Comparison of ENCODE assay signal across 10 cellular contexts in genomic region chr10:131311661-131312260, GRCh38. TPM values are rescaled to one million over a fixed set of nuclear protein-coding genes. Genes with fewer than 3 reads are reported as not detected.
DNase-seq lines count a peak whose midpoint lies in the region; ATAC-seq, FAIRE-seq and TF ChIP-seq lines count a peak whose summit lies in the region.
"Had no signal": no experiment of that assay in that cellular context is flagged by ENCODE, and none has a peak within 500 bp of the region (broad histone marks: within the 10 kb centered on the region; RNA-seq: fewer than 3 reads in every experiment).

A gene with protein sequence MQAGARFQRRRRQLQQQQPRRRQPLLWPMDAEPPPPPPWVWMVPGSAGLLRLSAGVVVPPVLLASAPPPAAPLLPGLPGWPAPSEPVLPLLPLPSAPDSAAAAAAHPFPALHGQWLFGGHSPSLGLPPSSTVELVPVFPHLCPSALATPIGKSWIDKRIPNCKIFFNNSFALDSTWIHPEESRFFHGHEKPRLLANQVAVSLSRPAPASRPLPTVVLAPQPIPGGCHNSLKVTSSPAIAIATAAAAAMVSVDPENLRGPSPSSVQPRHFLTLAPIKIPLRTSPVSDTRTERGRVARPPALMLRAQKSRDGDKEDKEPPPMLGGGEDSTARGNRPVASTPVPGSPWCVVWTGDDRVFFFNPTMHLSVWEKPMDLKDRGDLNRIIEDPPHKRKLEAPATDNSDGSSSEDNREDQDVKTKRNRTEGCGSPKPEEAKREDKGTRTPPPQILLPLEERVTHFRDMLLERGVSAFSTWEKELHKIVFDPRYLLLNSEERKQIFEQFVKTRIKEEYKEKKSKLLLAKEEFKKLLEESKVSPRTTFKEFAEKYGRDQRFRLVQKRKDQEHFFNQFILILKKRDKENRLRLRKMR (minus strand): TSS chr10:131311721. CDS start chr10:131311635, 86 bp downstream.

- peaks cover 12% of the 10 kb centered on the region for H3K4me1 Mint-ChIP-seq in CD4-positive, alpha-beta T cell (ENCODE audit: low read depth)
- H3K4me1 Mint-ChIP-seq in IgD-negative memory B cell: peaks cover 0 to 5% (median 4%) of the 10 kb centered on the region in 3 donors
- no peaks in the 10 kb centered on the region for H3K4me1 Mint-ChIP-seq in astrocyte (ENCODE audit: low read depth, unreplicated experiment)
- H3K4me1 Mint-ChIP-seq in naive thymus-derived CD8-positive, alpha-beta T cell: peaks cover 0 to 9% (median 4%) of the 10 kb centered on the region in 4 donors

- DNase-seq in CD4-positive, alpha-beta T cell: no peak
- DNase-seq in astrocyte (ENCODE audit: low read depth) (no peak), NK-92 (lab: John Stamatoyannopoulos, UW; ENCODE audit: unreplicated experiment) (no peak), NCI-H446 (lab: John Stamatoyannopoulos, UW) (no peak), H54 (ENCODE audit: insufficient read length, low spot score) (no peak), putamen (ENCODE audit: low spot score) (no peak)
- peak in 1 of 10 donors; percentile 3 for DNase-seq in naive thymus-derived CD8-positive, alpha-beta T cell
- DNase-seq: OCI-M1 had no signal

- H3K4me1 ChIP-seq in astrocyte (ENCODE audit: insufficient read depth, low read length): no peaks in the 10 kb centered on the region

- POLR2A ChIA-PET in CD4-positive, alpha-beta T cell (lab: Charles Lee): no interaction called here
- POLR2A ChIA-PET in naive thymus-derived CD8-positive, alpha-beta T cell (lab: Charles Lee): no interaction called here

- FAIRE-seq in astrocyte (lab: Jason Lieb, UNC) (no peak), H54 (lab: Jason Lieb, UNC) (no peak)

- ATAC-seq in CD4-positive, alpha-beta T cell (ENCODE audit: poor library complexity): no peak
- ATAC-seq in naive thymus-derived CD8-positive, alpha-beta T cell: no peak

- H3K79me2 ChIP-seq in astrocyte (ENCODE audit: insufficient read depth, low read length): no peaks in the 10 kb centered on the region

- intact Hi-C loops in CD4-positive, alpha-beta T cell (cut with DNase I, micrococcal nuclease): no loop called here

- no peak within 1 kb of the TSS for H3K27ac Mint-ChIP-seq in CD4-positive, alpha-beta T cell
- no peak within 1 kb of the TSS for H3K27ac Mint-ChIP-seq in IgD-negative memory B cell
- H3K27ac Mint-ChIP-seq in astrocyte (ENCODE audit: unreplicated experiment): no peak within 1 kb of the TSS
- peak within 1 kb of the TSS in 1 of 10 donors; percentile 0 for H3K27ac Mint-ChIP-seq in naive thymus-derived CD8-positive, alpha-beta T cell

- H4K20me1 ChIP-seq in astrocyte (ENCODE audit: insufficient read depth, low read length): no peaks in the 10 kb centered on the region

- no peak within 1 kb of the TSS for H2AFZ ChIP-seq in astrocyte (ENCODE audit: low read depth, low read length)

- H3K36me3 ChIP-seq in astrocyte (ENCODE audit: insufficient read depth, low read length): no peaks in the 10 kb centered on the region

- no peak within 1 kb of the TSS for H3K4me2 ChIP-seq in astrocyte (ENCODE audit: low read length)

- TF ChIP-seq CTCF in CD4-positive, alpha-beta T cell (IDR thresholded peaks at IDR 0.05): no peak
- TF ChIP-seq CTCF in astrocyte (IDR thresholded peaks at IDR 0.05; ENCODE audit: insufficient read depth, low read depth, low read length): no peak

- H3K9me3 ChIP-seq in CD4-positive, alpha-beta T cell (ENCODE audit: control insufficient read depth, low read length): no peaks in the 10 kb centered on the region
- H3K9me3 ChIP-seq in astrocyte (ENCODE audit: insufficient read depth, low read depth, low read length): no peaks in the 10 kb centered on the region

- TF ChIP-seq POLR2A in H54 (IDR thresholded peaks at IDR 0.05; ENCODE audit: low read depth, low read length): no peak

- H3K27me3 Mint-ChIP-seq in CD4-positive, alpha-beta T cell: peaks cover 72% of the 10 kb centered on the region
- H3K27me3 Mint-ChIP-seq in IgD-negative memory B cell: peaks cover 35% of the 10 kb centered on the region
- no peaks in the 10 kb centered on the region for H3K27me3 Mint-ChIP-seq in astrocyte (ENCODE audit: low read depth, unreplicated experiment)
- peaks cover 36 to 64% (median 55%) of the 10 kb centered on the region in 5 donors for H3K27me3 Mint-ChIP-seq in naive thymus-derived CD8-positive, alpha-beta T cell

- peaks cover 42% of the 10 kb centered on the region for H3K27me3 ChIP-seq in CD4-positive, alpha-beta T cell (ENCODE audit: control insufficient read depth, insufficient read depth, low read length)
- H3K27me3 ChIP-seq in astrocyte (ENCODE audit: insufficient read depth, low read length): peaks cover 8% of the 10 kb centered on the region

- H3K9me3 Mint-ChIP-seq in CD4-positive, alpha-beta T cell: no peaks in the 10 kb centered on the region
- H3K9me3 Mint-ChIP-seq in IgD-negative memory B cell (peaks cover 0 to 3% (median 0%) of the 10 kb centered on the region in 3 donors), astrocyte (ENCODE audit: unreplicated experiment) (peaks cover 1% of the 10 kb centered on the region)
- peaks cover 0 to 5% (median 0%) of the 10 kb centered on the region in 9 donors for H3K9me3 Mint-ChIP-seq in naive thymus-derived CD8-positive, alpha-beta T cell

- peak within 1 kb of the TSS; percentile 76 for H3K4me3 Mint-ChIP-seq in CD4-positive, alpha-beta T cell
- H3K4me3 Mint-ChIP-seq in IgD-negative memory B cell: peak within 1 kb of the TSS in 3 of 4 donors; percentile 36 to 74 (median 38)
- H3K4me3 Mint-ChIP-seq in astrocyte (ENCODE audit: unreplicated experiment): peak within 1 kb of the TSS; percentile 74
- H3K4me3 Mint-ChIP-seq in naive thymus-derived CD8-positive, alpha-beta T cell: peak within 1 kb of the TSS in 8 of 10 donors; percentile 36 to 73 (median 62)

- no peak within 1 kb of the TSS for H3K4me3 ChIP-seq in astrocyte (ENCODE audit: insufficient read depth, low read depth, low read length)

- CTCF ChIA-PET in CD4-positive, alpha-beta T cell (lab: Charles Lee): no interaction called here

- no peak within 1 kb of the TSS for H3K9ac ChIP-seq in astrocyte (ENCODE audit: low read length)

- H3K27ac ChIP-seq in CD4-positive, alpha-beta T cell (ENCODE audit: low read depth, low read length): no peak within 1 kb of the TSS
- no peak within 1 kb of the TSS for H3K27ac ChIP-seq in astrocyte (ENCODE audit: low read depth, low read length)

- H3K36me3 Mint-ChIP-seq in CD4-positive, alpha-beta T cell (ENCODE audit: low read depth): no peaks in the 10 kb centered on the region
- H3K36me3 Mint-ChIP-seq in IgD-negative memory B cell (peaks cover 2% of the 10 kb centered on the region), astrocyte (ENCODE audit: low read depth, unreplicated experiment) (no peaks in the 10 kb centered on the region)
- peaks cover 0 to 3% (median 0%) of the 10 kb centered on the region in 3 donors for H3K36me3 Mint-ChIP-seq in naive thymus-derived CD8-positive, alpha-beta T cell

RNA-seq across cellular contexts. Expression of the gene that starts here (rescaled TPM):
- under 1 TPM in 1 of 2 experiments, not detected in 1; 0.06 TPM for total RNA-seq in CD4-positive, alpha-beta T cell
- polyA plus RNA-seq in IgD-negative memory B cell: not detected
- total RNA-seq in astrocyte: 1.9 and 3.5 TPM in 2 replicates
- under 1 TPM in 1 of 2 experiments, not detected in 1; 0.14 TPM for total RNA-seq in naive thymus-derived CD8-positive, alpha-beta T cell
- polyA plus RNA-seq in naive thymus-derived CD8-positive, alpha-beta T cell: under 1 TPM in 1 of 3 donors, not detected in 2; 0.27 TPM
- total RNA-seq: liver had no signal
- polyA plus RNA-seq: liver had no signal
